Comparison of ENCODE assay signal across 25 cellular contexts in genomic region chr3:40672861-40673260, GRCh38.
"Had no signal": no experiment of that assay in that cellular context is flagged by ENCODE, and none has a peak within 500 bp of the region (broad histone marks: within the 10 kb centered on the region; RNA-seq: fewer than 3 reads in every experiment).

No MANE protein-coding gene starts in this region.

- H3K27ac ChIP-seq: neural progenitor cell, ovary, parathyroid adenoma, psoas muscle, right lobe of liver, sigmoid colon, suprapubic skin, testis, tibial artery, transverse colon, upper lobe of right lung, uterus had no signal

- H3K4me1 ChIP-seq: parathyroid adenoma, psoas muscle, right lobe of liver, sigmoid colon, suprapubic skin, testis, tibial artery, upper lobe of right lung, uterus had no signal

- H3K27me3 ChIP-seq: neural progenitor cell, ovary, right lobe of liver, sigmoid colon, suprapubic skin, testis, tibial artery, transverse colon, upper lobe of right lung, uterus had no signal

- ATAC-seq: natural killer cell; psoas muscle; right cardiac atrium; right lobe of liver; stimulated activated effector memory CD8-positive, alpha-beta T cell treated with anti-CD3 and anti-CD28 coated beads, Interleukin-12 subunit alpha, Interleukin-12 subunit beta, amount 100 ng/mL, for 72 hours; upper lobe of right lung had no signal

- H3K4me3 ChIP-seq: neural progenitor cell, ovary, psoas muscle, right lobe of liver, sigmoid colon, suprapubic skin, testis, tibial artery, transverse colon, upper lobe of right lung, uterus had no signal

- DNase-seq: natural killer cell; occipital lobe; ovary; posterior cingulate gyrus; psoas muscle; right cardiac atrium; right lobe of liver; sigmoid colon; small intestine; stimulated activated CD4-positive, alpha-beta T cell treated with anti-CD3 and anti-CD28 coated beads, Interleukin-15, amount 100 ng/mL, for 24 hours; stimulated activated CD4-positive, alpha-beta T cell treated with anti-CD3 and anti-CD28 coated beads, Interleukin-2, amount 100 ng/mL, for 24 hours; stimulated activated CD4-positive, alpha-beta T cell treated with anti-CD3 and anti-CD28 coated beads, Interleukin-2, amount 100 ng/mL, for 48 hours; stimulated activated CD4-positive, alpha-beta T cell treated with anti-CD3 and anti-CD28 coated beads, Interleukin-4, amount 100 ng/mL, for 24 hours; stimulated activated naive B cell treated with anti-CD40 and anti-IgM and Interleukin-4, amounts not matched to agents 10 μg/mL and 1 μg/mL and 100 μg/mL, for 72 hours; stimulated activated naive CD4-positive, alpha-beta T cell treated with Interleukin-2 at 50 U/mL for 16 hours; substantia nigra; testis; tibial artery; transverse colon; upper lobe of right lung; uterus had no signal

- H3K9me3 ChIP-seq: ovary, right lobe of liver, suprapubic skin, testis, tibial artery, upper lobe of right lung, uterus had no signal

- H3K36me3 ChIP-seq: neural progenitor cell, ovary, right lobe of liver, sigmoid colon, suprapubic skin, tibial artery, transverse colon, upper lobe of right lung, uterus had no signal
